ENCODE assay signal across 20 cellular contexts in genomic region chr7:99619571-99620130, GRCh38. TPM values are rescaled to one million over a fixed set of nuclear protein-coding genes. Genes with fewer than 3 reads are reported as not detected.
A peak's percentile ranks its signal among the peaks of the same experiment; 100 is the strongest.
DNase-seq lines count a peak whose midpoint lies in the region; ATAC-seq, FAIRE-seq and TF ChIP-seq lines count a peak whose summit lies in the region.
"Had no signal": no experiment of that assay in that cellular context is flagged by ENCODE, and none has a peak within 500 bp of the region (broad histone marks: within the 10 kb centered on the region; RNA-seq: fewer than 3 reads in every experiment).

No MANE protein-coding gene starts in this region.

- peaks cover 46% of the 10 kb centered on the region for H3K79me2 ChIP-seq in keratinocyte (ENCODE audit: control insufficient read depth, insufficient read depth, low read length)

- no peaks in the 10 kb centered on the region for H3K9me3 Mint-ChIP-seq in activated CD4-positive, alpha-beta T cell treated with anti-CD3 and anti-CD28 coated beads for 36 hours (ENCODE audit: low read depth)
- no peaks in the 10 kb centered on the region for H3K9me3 Mint-ChIP-seq in CD8-positive, alpha-beta memory T cell
- no peaks in the 10 kb centered on the region for H3K9me3 Mint-ChIP-seq in activated naive CD8-positive, alpha-beta T cell (ENCODE audit: low read depth)

- H3K4me3 ChIP-seq in CD8-positive, alpha-beta memory T cell (ENCODE audit: low read length), result no peak overlapping the region
- H3K4me3 ChIP-seq in keratinocyte (ENCODE audit: control insufficient read depth in 2 of 3, extremely low read depth in 1 of 3, insufficient read depth in 2 of 3, low read depth in 1 of 3, low read length in 3 of 3), result peak overlapping the region in 2 of 3 experiments; percentile 54 to 62
- H3K4me3 ChIP-seq: gastrocnemius medialis, prostate gland, skin epidermis had no signal

- H3K36me3 ChIP-seq in CD8-positive, alpha-beta memory T cell (ENCODE audit: insufficient read depth, low read length), result peaks cover 44% of the 10 kb centered on the region
- peaks cover 32 to 50% of the 10 kb centered on the region in 2 experiments for H3K36me3 ChIP-seq in keratinocyte (ENCODE audit: control insufficient read depth in 2 of 2, extremely low read depth in 1 of 2, insufficient read depth in 2 of 2, low read length in 2 of 2)

- no peak for DNase-seq in activated CD4-positive, alpha-beta T cell treated with anti-CD3 and anti-CD28 coated beads for 36 hours
- no peak for DNase-seq in activated CD4-positive, alpha-beta T cell treated with anti-CD3 and anti-CD28 coated beads for 1 hour
- no peak for DNase-seq in CD8-positive, alpha-beta memory T cell
- no peak for DNase-seq in keratinocyte (ENCODE audit: low read depth, low spot score)
- no peak for DNase-seq in H54 (ENCODE audit: insufficient read length, low spot score)
- no peak for DNase-seq in GDM1 (lab: John Stamatoyannopoulos, UW)
- DNase-seq: 8988T; activated CD8-positive, alpha-beta memory T cell treated with anti-CD3 and anti-CD28 coated beads, Interleukin-2, amount 50 U/mL, for 48 hours; BE2C; erythroblast; gastrocnemius medialis; H7; mesenchymal stem cell; stimulated activated CD4-positive, alpha-beta T cell treated with anti-CD3 and anti-CD28 coated beads, Interleukin-2, amount 100 ng/mL, for 48 hours had no signal

- peaks cover 2% of the 10 kb centered on the region for H3K9me1 ChIP-seq in keratinocyte (ENCODE audit: control insufficient read depth, extremely low read depth, insufficient read depth, low read length)

- H3K4me1 ChIP-seq in CD8-positive, alpha-beta memory T cell (ENCODE audit: insufficient read depth, low read length), result peaks cover 48% of the 10 kb centered on the region
- peaks cover 53% of the 10 kb centered on the region for H3K4me1 ChIP-seq in keratinocyte (ENCODE audit: control insufficient read depth, extremely low read depth, insufficient read depth, low read length)
- H3K4me1 ChIP-seq: BE2C had no signal

- H2AFZ ChIP-seq in keratinocyte (ENCODE audit: control insufficient read depth, low read length), result no peak overlapping the region

- H3K36me3 Mint-ChIP-seq in activated CD4-positive, alpha-beta T cell treated with anti-CD3 and anti-CD28 coated beads for 36 hours (ENCODE audit: low read depth), result peaks cover 67% of the 10 kb centered on the region
- peaks cover 0 to 72% (median 17%) of the 10 kb centered on the region in 3 donors for H3K36me3 Mint-ChIP-seq in CD8-positive, alpha-beta memory T cell
- H3K36me3 Mint-ChIP-seq in activated naive CD8-positive, alpha-beta T cell, result peaks cover 29% of the 10 kb centered on the region

- peaks cover 73% of the 10 kb centered on the region for H3K4me1 Mint-ChIP-seq in activated CD4-positive, alpha-beta T cell treated with anti-CD3 and anti-CD28 coated beads for 36 hours
- peaks cover 58 to 70% (median 64%) of the 10 kb centered on the region in 3 donors for H3K4me1 Mint-ChIP-seq in CD8-positive, alpha-beta memory T cell
- H3K4me1 Mint-ChIP-seq in activated naive CD8-positive, alpha-beta T cell (ENCODE audit: low read depth), result peaks cover 76% of the 10 kb centered on the region

- H3K4me3 Mint-ChIP-seq in activated CD4-positive, alpha-beta T cell treated with anti-CD3 and anti-CD28 coated beads for 36 hours, result no peak overlapping the region
- peak overlapping the region in 1 of 7 donors; percentile 97 for H3K4me3 Mint-ChIP-seq in CD8-positive, alpha-beta memory T cell
- peak overlapping the region; percentile 95 for H3K4me3 Mint-ChIP-seq in activated naive CD8-positive, alpha-beta T cell

- no peaks in the 10 kb centered on the region for H3K27me3 Mint-ChIP-seq in activated CD4-positive, alpha-beta T cell treated with anti-CD3 and anti-CD28 coated beads for 36 hours
- H3K27me3 Mint-ChIP-seq in CD8-positive, alpha-beta memory T cell, result peaks cover 0 to 5% of the 10 kb centered on the region in 2 donors
- H3K27me3 Mint-ChIP-seq in activated naive CD8-positive, alpha-beta T cell, result no peaks in the 10 kb centered on the region

- CTCF ChIA-PET in activated CD4-positive, alpha-beta T cell treated with anti-CD3 and anti-CD28 coated beads for 36 hours (lab: Charles Lee), result no interaction called here
- CTCF ChIA-PET in CD8-positive, alpha-beta memory T cell (lab: Charles Lee), result no interaction called here

- intact Hi-C loops in activated CD4-positive, alpha-beta T cell treated with anti-CD3 and anti-CD28 coated beads for 36 hours (cut with DNase I, micrococcal nuclease), result loop anchor here (5.0 to 10.0 kb wide), 5 partner anchors 115 to 465 kb away; partner anchors contain the start of genes COPS6 (in 1 of the 2), ZKSCAN5 (in 1 of the 2), ZNF3 (in 1 of the 2) and ZNF394 (in 1 of the 2)

- H3K27ac Mint-ChIP-seq in activated CD4-positive, alpha-beta T cell treated with anti-CD3 and anti-CD28 coated beads for 36 hours, result peak overlapping the region; percentile 96
- peak overlapping the region in 7 of 8 donors; percentile 5 to 92 (median 72) for H3K27ac Mint-ChIP-seq in CD8-positive, alpha-beta memory T cell
- peak overlapping the region; percentile 94 for H3K27ac Mint-ChIP-seq in activated naive CD8-positive, alpha-beta T cell

- TF ChIP-seq CTCF in keratinocyte (optimal IDR thresholded peaks at IDR 0.05 in 1 of 3, IDR thresholded peaks at IDR 0.05 in 1 of 3, conservative IDR thresholded peaks at IDR 0.05 in 1 of 3; ENCODE audit: extremely low read depth in 1 of 3, insufficient read depth in 2 of 3, low read length in 3 of 3), result no peak

- POLR2A ChIA-PET in activated CD4-positive, alpha-beta T cell treated with anti-CD3 and anti-CD28 coated beads for 36 hours (lab: Charles Lee), result interaction anchor here (0.6 kb wide), 1 partner anchor 287 kb away, joined by 3 read pairs; no protein-coding TSS in a partner anchor
- POLR2A ChIA-PET in CD8-positive, alpha-beta memory T cell (lab: Charles Lee), result no interaction called here

- dilution Hi-C loops in keratinocyte (cut with MboI; ENCODE audit: extremely low pct_ligation_motif_present, low sequenced_read_pairs), result no loop called here

- no peaks in the 10 kb centered on the region for H3K9me3 ChIP-seq in CD8-positive, alpha-beta memory T cell (ENCODE audit: low read length)
- H3K9me3 ChIP-seq in keratinocyte (ENCODE audit: control insufficient read depth, low read depth, low read length), result no peaks in the 10 kb centered on the region
- H3K9me3 ChIP-seq: BE2C, gastrocnemius medialis, prostate gland had no signal

- H3K27me3 ChIP-seq in CD8-positive, alpha-beta memory T cell (ENCODE audit: insufficient read depth, low read length, poor library complexity, severe bottlenecking), result no peaks in the 10 kb centered on the region
- no peaks in the 10 kb centered on the region for H3K27me3 ChIP-seq in keratinocyte (ENCODE audit: control insufficient read depth, extremely low read depth, insufficient read depth, low read length)
- H3K27me3 ChIP-seq: BE2C, gastrocnemius medialis had no signal

- peak overlapping the region; percentile 60 for H3K9ac ChIP-seq in keratinocyte (ENCODE audit: control insufficient read depth, extremely low read depth, insufficient read depth, low read length)

- peak overlapping the region; percentile 94 for H3K4me2 ChIP-seq in keratinocyte (ENCODE audit: control insufficient read depth, extremely low read depth, insufficient read depth, low read depth, low read length)

- no peak overlapping the region for H3K27ac ChIP-seq in CD8-positive, alpha-beta memory T cell (ENCODE audit: low read depth, low read length)
- peak overlapping the region; percentile 84 for H3K27ac ChIP-seq in keratinocyte (ENCODE audit: control insufficient read depth, insufficient read depth, low read length)
- H3K27ac ChIP-seq: gastrocnemius medialis, prostate gland, skin epidermis had no signal

- no peak for ATAC-seq in activated CD4-positive, alpha-beta T cell treated with anti-CD3 and anti-CD28 coated beads for 36 hours
- ATAC-seq in GM21576 (IDR thresholded peaks at IDR 0.05; ENCODE audit: unreplicated experiment), result no peak
- ATAC-seq: activated CD4-positive, CD25-positive, alpha-beta regulatory T cell treated with anti-CD3 and anti-CD28 coated beads, Interleukin-2, amount 50 U/mL, for 24 hours; gastrocnemius medialis had no signal

- FAIRE-seq in keratinocyte (lab: Jason Lieb, UNC) (no peak), H54 (lab: Jason Lieb, UNC) (no peak)
- FAIRE-seq: G401.6 had no signal

- no peaks in the 10 kb centered on the region for H4K20me1 ChIP-seq in keratinocyte (ENCODE audit: control insufficient read depth, extremely low read depth, insufficient read depth, low read length)

- TF ChIP-seq POLR2A in H54 (IDR thresholded peaks at IDR 0.05; ENCODE audit: low read depth, low read length), result no peak

RNA-seq across cellular contexts. Expression of gene ZSCAN25, which starts 2.9 kb away (rescaled TPM):
- total RNA-seq in activated CD4-positive, alpha-beta T cell treated with anti-CD3 and anti-CD28 coated beads for 36 hours, result 10 to 100 TPM; 20.5 to 25.2 TPM
- 10 to 100 TPM; 26.6 to 27.8 TPM for total RNA-seq in CD8-positive, alpha-beta memory T cell
- polyA plus RNA-seq in CD8-positive, alpha-beta memory T cell, result 13.0 TPM
- polyA plus RNA-seq in keratinocyte, result 10.3 to 13.1 TPM (median 11.6 TPM) in 3 replicates
- polyA plus RNA-seq in keratinocyte (2011; ENCODE audit: low read depth), result 3.1 TPM
- polyA plus RNA-seq in keratinocyte (2011; cell fraction: cytosol; rRNA removed), result 5.3 and 6.2 TPM in 2 replicates
- polyA plus RNA-seq in keratinocyte (2011; cell fraction: nucleus; rRNA removed), result 19.5 and 21.2 TPM in 2 replicates
- polyA plus RNA-seq in keratinocyte (2012; ENCODE audit: low replicate concordance), result 3.9 and 8.5 TPM in 2 replicates
- 16.4 to 21.7 TPM (median 19.2 TPM) in 3 replicates for polyA minus RNA-seq in keratinocyte
- polyA minus RNA-seq in keratinocyte (2011; cell fraction: cytosol; rRNA and poly(A)+ RNA removed), result 9.6 TPM
- 16.1 and 21.2 TPM in 2 replicates for polyA minus RNA-seq in keratinocyte (2011; cell fraction: nucleus; rRNA and poly(A)+ RNA removed)

RNA-seq across cellular contexts. Expression of gene TMEM225B, which starts 21.6 kb away (rescaled TPM):
- total RNA-seq in activated CD4-positive, alpha-beta T cell treated with anti-CD3 and anti-CD28 coated beads for 36 hours, result under 1 TPM; 0.57 to 0.58 TPM
- total RNA-seq in CD8-positive, alpha-beta memory T cell, result under 1 TPM; 0.55 to 0.70 TPM
- 1.5 TPM for polyA plus RNA-seq in CD8-positive, alpha-beta memory T cell
- polyA plus RNA-seq in keratinocyte, result 0.18 to 0.26 TPM (median 0.23 TPM) in 3 replicates
- 0.26 TPM for polyA plus RNA-seq in keratinocyte (2011; ENCODE audit: low read depth)
- 0.05 and 0.13 TPM in 2 replicates for polyA plus RNA-seq in keratinocyte (2011; cell fraction: cytosol; rRNA removed)
- polyA plus RNA-seq in keratinocyte (2011; cell fraction: nucleus; rRNA removed), result 0.15 and 0.19 TPM in 2 replicates
- 1.7 TPM in 1 of 2 replicates, not detected in the other for polyA plus RNA-seq in keratinocyte (2012; ENCODE audit: low replicate concordance)
- 0.20 TPM in 1 of 3 replicates, not detected in the others for polyA minus RNA-seq in keratinocyte
- not detected for polyA minus RNA-seq in keratinocyte (2011; cell fraction: cytosol; rRNA and poly(A)+ RNA removed)
- not detected in 2 replicates for polyA minus RNA-seq in keratinocyte (2011; cell fraction: nucleus; rRNA and poly(A)+ RNA removed)
- total RNA-seq: gastrocnemius medialis had no signal
